In the genomic region with DNA sequence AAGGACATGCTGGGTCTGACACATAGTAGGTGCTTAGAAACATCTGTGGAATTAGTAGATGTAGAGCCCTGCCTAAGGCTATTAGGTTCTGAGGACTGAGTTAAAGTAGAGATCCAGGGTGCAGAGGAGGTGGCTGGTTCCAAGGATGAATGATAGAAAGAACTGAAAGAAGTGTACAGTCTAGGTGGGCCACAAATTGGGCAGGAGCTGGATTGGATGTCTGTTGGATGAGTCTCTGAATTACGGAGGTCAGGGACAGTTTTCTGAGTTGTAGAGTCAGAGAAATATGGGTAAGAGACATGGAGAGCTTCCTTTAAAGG, we compare ENCODE assay signal across 14 cellular contexts. TPM values are rescaled to one million over a fixed set of nuclear protein-coding genes. Genes with fewer than 3 reads are reported as not detected.
DNase-seq lines count a peak whose midpoint lies in the region; ATAC-seq lines count a peak whose summit lies in the region.
"Had no signal": no experiment of that assay in that cellular context is flagged by ENCODE, and none has a peak within 500 bp of the region (broad histone marks: within the 10 kb centered on the region; RNA-seq: fewer than 3 reads in every experiment).

No MANE protein-coding gene starts in this region.

- H3K27me3 Mint-ChIP-seq in stimulated activated naive CD8-positive, alpha-beta T cell treated with anti-CD3 and anti-CD28 coated beads, Interleukin-15, Interleukin-2, amounts not matched to agents 100 ng/mL and 50 ng/mL, for 24 hours = no peaks in the 10 kb centered on the region
- H3K27me3 Mint-ChIP-seq in activated T-helper 17 cell treated with anti-CD3 and anti-CD28 coated beads, Interleukin-2, amount 50 U/mL, for 72 hours = no peaks in the 10 kb centered on the region
- no peaks in the 10 kb centered on the region for H3K27me3 Mint-ChIP-seq in naive thymus-derived CD4-positive, alpha-beta T cell

- H3K27ac ChIP-seq in naive thymus-derived CD4-positive, alpha-beta T cell (ENCODE audit: low read depth, low read length) = peak overlapping the region; percentile 89
- H3K27ac ChIP-seq: HL-60 had no signal

- ATAC-seq in stimulated activated naive CD8-positive, alpha-beta T cell treated with anti-CD3 and anti-CD28 coated beads, Interleukin-15, Interleukin-2, amounts not matched to agents 100 U/mL and 50 U/mL, for 24 hours = no peak
- no peak for ATAC-seq in activated T-helper 17 cell treated with anti-CD3 and anti-CD28 coated beads, Interleukin-2, amount 50 U/mL, for 72 hours (replicated peaks)
- no peak for ATAC-seq in naive thymus-derived CD4-positive, alpha-beta T cell
- ATAC-seq in HG02885 (IDR thresholded peaks at IDR 0.05; ENCODE audit: poor library complexity, unreplicated experiment) = no peak
- no peak for ATAC-seq in HG02870 (IDR thresholded peaks at IDR 0.05; ENCODE audit: unreplicated experiment)

- peaks cover 45% of the 10 kb centered on the region for H3K4me1 Mint-ChIP-seq in stimulated activated naive CD8-positive, alpha-beta T cell treated with anti-CD3 and anti-CD28 coated beads, Interleukin-15, Interleukin-2, amounts not matched to agents 100 ng/mL and 50 ng/mL, for 24 hours (ENCODE audit: low read depth)
- H3K4me1 Mint-ChIP-seq in activated T-helper 17 cell treated with anti-CD3 and anti-CD28 coated beads, Interleukin-2, amount 50 U/mL, for 72 hours = peaks cover 27% of the 10 kb centered on the region
- H3K4me1 Mint-ChIP-seq in naive thymus-derived CD4-positive, alpha-beta T cell = peaks cover 23 to 49% (median 46%) of the 10 kb centered on the region in 7 donors

- H3K9me3 Mint-ChIP-seq in stimulated activated naive CD8-positive, alpha-beta T cell treated with anti-CD3 and anti-CD28 coated beads, Interleukin-15, Interleukin-2, amounts not matched to agents 100 ng/mL and 50 ng/mL, for 24 hours = no peaks in the 10 kb centered on the region
- H3K9me3 Mint-ChIP-seq in activated T-helper 17 cell treated with anti-CD3 and anti-CD28 coated beads, Interleukin-2, amount 50 U/mL, for 72 hours = no peaks in the 10 kb centered on the region
- H3K9me3 Mint-ChIP-seq in naive thymus-derived CD4-positive, alpha-beta T cell = no peaks in the 10 kb centered on the region

- POLR2A ChIA-PET in naive thymus-derived CD4-positive, alpha-beta T cell (lab: Charles Lee) = interaction anchor here (1.7 kb wide), 1 partner anchor 8 kb away, joined by 3 read pairs; no protein-coding TSS in a partner anchor

- H3K27me3 ChIP-seq in naive thymus-derived CD4-positive, alpha-beta T cell (ENCODE audit: control insufficient read depth in 2 of 2, insufficient read depth in 2 of 2, low read length in 2 of 2) = no peaks in the 10 kb centered on the region
- H3K27me3 ChIP-seq: BLaER1, dorsolateral prefrontal cortex had no signal

- peak overlapping the region; percentile 82 for H3K27ac Mint-ChIP-seq in stimulated activated naive CD8-positive, alpha-beta T cell treated with anti-CD3 and anti-CD28 coated beads, Interleukin-15, Interleukin-2, amounts not matched to agents 100 ng/mL and 50 ng/mL, for 24 hours
- peak overlapping the region; percentile 99 for H3K27ac Mint-ChIP-seq in activated T-helper 17 cell treated with anti-CD3 and anti-CD28 coated beads, Interleukin-2, amount 50 U/mL, for 72 hours
- H3K27ac Mint-ChIP-seq in naive thymus-derived CD4-positive, alpha-beta T cell = peak overlapping the region; percentile 70 to 98 (median 92)

- intact Hi-C loops in naive thymus-derived CD4-positive, alpha-beta T cell (cut with micrococcal nuclease) = no loop called here

- no peaks in the 10 kb centered on the region for H3K36me3 ChIP-seq in naive thymus-derived CD4-positive, alpha-beta T cell (ENCODE audit: control insufficient read depth in 2 of 3, insufficient read depth in 3 of 3, low read length in 3 of 3)
- H3K36me3 ChIP-seq: BLaER1 had no signal

- H3K4me3 ChIP-seq in naive thymus-derived CD4-positive, alpha-beta T cell (ENCODE audit: low read length) = no peak overlapping the region
- H3K4me3 ChIP-seq: BLaER1, dorsolateral prefrontal cortex had no signal

- CTCF ChIA-PET in naive thymus-derived CD4-positive, alpha-beta T cell (lab: Charles Lee) = interaction anchor here (0.7 to 1.2 kb wide), 2 partner anchors 78 to 121 kb away, joined by 3 to 4 read pairs; no protein-coding TSS in a partner anchor

- H3K4me3 Mint-ChIP-seq in stimulated activated naive CD8-positive, alpha-beta T cell treated with anti-CD3 and anti-CD28 coated beads, Interleukin-15, Interleukin-2, amounts not matched to agents 100 ng/mL and 50 ng/mL, for 24 hours = no peak overlapping the region
- peak overlapping the region; percentile 98 for H3K4me3 Mint-ChIP-seq in activated T-helper 17 cell treated with anti-CD3 and anti-CD28 coated beads, Interleukin-2, amount 50 U/mL, for 72 hours
- H3K4me3 Mint-ChIP-seq in naive thymus-derived CD4-positive, alpha-beta T cell = peak overlapping the region; percentile 46 to 98 (median 82)

- DNase-seq in stimulated activated naive CD8-positive, alpha-beta T cell treated with anti-CD3 and anti-CD28 coated beads, Interleukin-15, Interleukin-2, amounts not matched to agents 100 U/mL and 50 U/mL, for 24 hours = no peak
- DNase-seq in naive thymus-derived CD4-positive, alpha-beta T cell = no peak
- DNase-seq in NCI-H2196 (lab: John Stamatoyannopoulos, UW; ENCODE audit: unreplicated experiment) (no peak), anterior cingulate cortex (lab: John Stamatoyannopoulos, UW) (no peak)
- DNase-seq: activated CD4-positive, alpha-beta T cell treated with anti-CD3 and anti-CD28 coated beads, Interleukin-2, amount 50 U/mL, for 48 hours; dorsolateral prefrontal cortex; NCI-H2081 treated with DMSO at 0.1 percent for 48 hours; retina had no signal

- no peaks in the 10 kb centered on the region for H3K9me3 ChIP-seq in naive thymus-derived CD4-positive, alpha-beta T cell (ENCODE audit: control insufficient read depth in 2 of 3, low read length in 3 of 3)
- H3K9me3 ChIP-seq: BLaER1 had no signal

- H3K4me1 ChIP-seq in naive thymus-derived CD4-positive, alpha-beta T cell (ENCODE audit: control insufficient read depth in 2 of 2, insufficient read depth in 2 of 2, low read length in 2 of 2) = peaks cover 14% of the 10 kb centered on the region in 2 donors

- peaks cover 7% of the 10 kb centered on the region for H3K36me3 Mint-ChIP-seq in stimulated activated naive CD8-positive, alpha-beta T cell treated with anti-CD3 and anti-CD28 coated beads, Interleukin-15, Interleukin-2, amounts not matched to agents 100 ng/mL and 50 ng/mL, for 24 hours (ENCODE audit: low read depth)
- H3K36me3 Mint-ChIP-seq in activated T-helper 17 cell treated with anti-CD3 and anti-CD28 coated beads, Interleukin-2, amount 50 U/mL, for 72 hours (ENCODE audit: low read depth) = peaks cover 27% of the 10 kb centered on the region
- peaks cover 0 to 2% (median 0%) of the 10 kb centered on the region in 5 donors for H3K36me3 Mint-ChIP-seq in naive thymus-derived CD4-positive, alpha-beta T cell

RNA-seq across cellular contexts. Expression of a gene that starts 2.0 kb away (rescaled TPM):
- 10 to 100 TPM; 19.8 to 42.0 TPM for total RNA-seq in activated T-helper 17 cell treated with anti-CD3 and anti-CD28 coated beads, Interleukin-2, amount 50 U/mL, for 72 hours
- 10 to 100 TPM; 14.8 to 31.7 (median 17.5) TPM for total RNA-seq in naive thymus-derived CD4-positive, alpha-beta T cell
- 1 to 10 TPM; 4.5 to 5.5 TPM for polyA plus RNA-seq in naive thymus-derived CD4-positive, alpha-beta T cell
